Comparison of ENCODE assay signal across 1 cellular context in the genomic region with DNA sequence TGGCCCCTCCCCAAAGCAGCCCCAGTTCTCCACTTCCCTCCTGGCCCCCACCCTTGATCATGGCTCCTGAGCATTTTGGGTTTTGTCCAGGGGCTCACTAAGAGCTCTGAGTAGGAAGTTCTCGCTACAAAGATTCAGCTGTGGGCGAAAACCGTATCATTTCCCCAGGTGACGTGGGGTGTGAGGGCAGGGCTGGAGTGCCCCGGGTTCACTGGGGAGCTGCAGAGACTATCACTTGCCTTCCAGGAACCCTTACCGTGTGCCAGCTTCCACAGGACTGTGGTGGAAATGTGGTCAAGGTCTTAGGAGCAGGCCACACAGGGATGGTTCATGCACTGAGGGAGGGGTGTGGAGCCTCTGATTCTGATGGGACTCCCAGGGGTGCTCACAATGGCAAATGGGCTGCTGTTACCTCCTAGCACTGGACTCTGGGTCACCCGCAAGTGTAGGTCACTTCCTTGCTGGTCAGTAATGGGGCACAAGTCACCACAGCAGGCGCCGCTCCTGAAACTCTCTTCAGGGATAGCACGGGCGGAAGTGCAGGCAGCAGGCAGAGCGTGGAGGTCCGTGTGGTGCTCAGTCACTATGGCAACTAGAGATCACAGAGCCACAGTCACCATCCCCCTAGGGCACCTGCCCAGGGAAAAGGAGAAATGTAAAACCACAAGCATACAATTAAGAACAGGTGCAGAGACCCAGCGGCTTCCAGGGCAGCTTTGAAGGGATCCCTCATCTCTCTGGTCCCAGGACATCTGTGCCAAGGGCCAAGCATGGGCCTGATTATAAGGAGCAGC.
TF ChIP-seq lines count a peak whose summit lies in the region.

No MANE protein-coding gene starts in this region.

TF ChIP-seq in H1, 55 proteins besides CTCF, POLR2A, EP300 and RAD21:
- no peak for TF ChIP-seq JUN (IDR thresholded peaks at IDR 0.05; ENCODE audit: low read depth, low read length)
- peak; percentile 51; the same call in 1 of the 2 replicates for TF ChIP-seq TCF12 (IDR thresholded peaks at IDR 0.05; ENCODE audit: low read depth, low read length)
TF ChIP-seq in H1: peak in this region for 1.
